ENCODE assay signal across 10 cellular contexts in the genomic region with DNA sequence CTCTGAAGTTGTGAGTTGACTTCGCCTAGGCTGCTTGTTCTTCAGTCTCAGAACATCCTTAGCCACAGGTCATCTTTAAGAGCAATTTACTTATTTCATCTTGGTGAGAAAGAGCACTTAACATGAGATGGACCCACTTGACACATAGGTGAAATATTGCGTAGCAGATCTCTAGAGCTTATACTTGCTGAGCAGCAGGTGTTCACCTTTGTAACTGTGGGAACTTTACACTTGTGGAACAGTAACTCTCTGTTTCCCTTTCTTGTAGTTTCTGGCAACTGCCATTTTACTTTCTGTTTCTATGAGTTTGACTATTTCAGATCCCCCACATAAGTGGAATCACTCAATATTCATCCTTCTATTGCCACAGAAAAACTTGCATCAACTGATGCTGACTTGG.
DNase-seq lines count a peak whose midpoint lies in the region; ATAC-seq and TF ChIP-seq lines count a peak whose summit lies in the region.
"Had no signal": no experiment of that assay in that cellular context is flagged by ENCODE, and none has a peak within 500 bp of the region (broad histone marks: within the 10 kb centered on the region; RNA-seq: fewer than 3 reads in every experiment).

No MANE protein-coding gene starts in this region.

- H3K9me2 ChIP-seq in hepatocyte (replicated peaks; ENCODE audit: insufficient read depth): no peaks in the 10 kb centered on the region

- 94% methylated on average over 2 of the region's 2 CpGs for WGBS in hepatocyte (ENCODE audit: low lambda C conversion rate, missing lambda C conversion rate)

- no peak for DNase-seq in iPS-NIHi11 (ENCODE audit: low spot score)
- no peak for DNase-seq in hepatocyte (ENCODE audit: low spot score)
- DNase-seq in NCI-H1092 (lab: John Stamatoyannopoulos, UW): no peak
- DNase-seq in SK-N-DZ (ENCODE audit: low spot score): no peak
- DNase-seq: endodermal cell had no signal

- ATAC-seq in GM18502 (IDR thresholded peaks at IDR 0.05; ENCODE audit: poor library complexity, unreplicated experiment) (peak; percentile 99), GM19455 (IDR thresholded peaks at IDR 0.05; ENCODE audit: unreplicated experiment) (peak; percentile 91), HG02885 (IDR thresholded peaks at IDR 0.05; ENCODE audit: poor library complexity, unreplicated experiment) (peak; percentile 88), HG03571 (IDR thresholded peaks at IDR 0.05; ENCODE audit: unreplicated experiment) (peak; percentile 97)

- no peaks in the 10 kb centered on the region for H4K20me1 ChIP-seq in hepatocyte (ENCODE audit: insufficient read depth, poor library complexity, severe bottlenecking)
- H4K20me1 ChIP-seq: BLaER1 treated with 17β-estradiol and CSF1 and Interleukin-3, amounts not matched to agents 10 nM and 100 nM had no signal

- H3K79me2 ChIP-seq in hepatocyte: no peaks in the 10 kb centered on the region

- H3K27ac ChIP-seq in hepatocyte: no peak overlapping the region
- H3K27ac ChIP-seq: BLaER1 treated with 17β-estradiol and CSF1 and Interleukin-3, amounts not matched to agents 10 nM and 100 nM had no signal

- no peak overlapping the region for H2AFZ ChIP-seq in hepatocyte

- no peaks in the 10 kb centered on the region for H3K27me3 ChIP-seq in hepatocyte
- H3K27me3 ChIP-seq: BLaER1 treated with 17β-estradiol and CSF1 and Interleukin-3, amounts not matched to agents 10 nM and 100 nM had no signal

- no peaks in the 10 kb centered on the region for H3K36me3 ChIP-seq in hepatocyte (replicated peaks; ENCODE audit: insufficient read depth, low read depth)
- H3K36me3 ChIP-seq: BLaER1 treated with 17β-estradiol and CSF1 and Interleukin-3, amounts not matched to agents 10 nM and 100 nM had no signal

- no peak for TF ChIP-seq CTCF in hepatocyte (IDR thresholded peaks at IDR 0.05; ENCODE audit: poor library complexity)

- H3K4me1 ChIP-seq in hepatocyte (ENCODE audit: insufficient read depth): peaks cover 8% of the 10 kb centered on the region

- H3K9me3 ChIP-seq in hepatocyte (ENCODE audit: low read depth): no peaks in the 10 kb centered on the region
- H3K9me3 ChIP-seq: BLaER1 treated with 17β-estradiol and CSF1 and Interleukin-3, amounts not matched to agents 10 nM and 100 nM had no signal

- no peak overlapping the region for H3K4me2 ChIP-seq in hepatocyte
- H3K4me2 ChIP-seq: BLaER1 treated with 17β-estradiol and CSF1 and Interleukin-3, amounts not matched to agents 10 nM and 100 nM had no signal

- H3K4me3 ChIP-seq in hepatocyte: no peak overlapping the region
- H3K4me3 ChIP-seq: BLaER1 treated with 17β-estradiol and CSF1 and Interleukin-3, amounts not matched to agents 10 nM and 100 nM had no signal
